Comparison of ENCODE assay signal across 12 cellular contexts in genomic region chr6:26200918-26201721, GRCh38.
DNase-seq lines count a peak whose midpoint lies in the region; ATAC-seq and TF ChIP-seq lines count a peak whose summit lies in the region.
"Had no signal": no experiment of that assay in that cellular context is flagged by ENCODE, and none has a peak within 500 bp of the region (broad histone marks: within the 10 kb centered on the region; RNA-seq: fewer than 3 reads in every experiment).

No MANE protein-coding gene starts in this region.

- TF ChIP-seq CTCF in PC-3 (conservative IDR thresholded peaks at IDR 0.05; ENCODE audit: low read depth, low read length) = no peak
- TF ChIP-seq CTCF in transverse colon (IDR thresholded peaks at IDR 0.05) = no peak

- H3F3A ChIP-seq in PC-3 (ENCODE audit: low read length, unreplicated experiment) = peaks cover 29% of the 10 kb centered on the region

- DNase-seq in activated naive CD4-positive, alpha-beta T cell treated with anti-CD3 and anti-CD28 coated beads, Interleukin-2, amount 10 ng/mL, durations not matched to agents 7 days and 5 days = no peak
- no peak for DNase-seq in activated naive CD4-positive, alpha-beta T cell treated with anti-CD3 and anti-CD28 coated beads, Interleukin-2, amount 50 U/mL, for 16 hours
- DNase-seq in PC-3 = no peak
- no peak for DNase-seq in transverse colon
- DNase-seq in NCI-H524 treated with DMSO at 0.1 percent for 48 hours (lab: John Stamatoyannopoulos, UW) = no peak
- DNase-seq: GF-D8; NCI-H1436; NK-92 treated with Interleukin-12 subunit alpha and Interleukin-12 subunit beta, amount 100 ng/mL, for 24 hours; upper lobe of left lung had no signal

- H3K79me2 ChIP-seq in PC-3 (ENCODE audit: low read length) = peaks cover 41% of the 10 kb centered on the region

- peaks cover 28% of the 10 kb centered on the region for H3K36me3 Mint-ChIP-seq in activated naive CD4-positive, alpha-beta T cell treated with anti-CD3 and anti-CD28 coated beads, Interleukin-2, amount 10 ng/mL, durations not matched to agents 7 days and 5 days

- H3K27me3 Mint-ChIP-seq in activated naive CD4-positive, alpha-beta T cell treated with anti-CD3 and anti-CD28 coated beads, Interleukin-2, amount 10 ng/mL, durations not matched to agents 7 days and 5 days = peaks cover 17% of the 10 kb centered on the region

- TF ChIP-seq EP300 in transverse colon (IDR thresholded peaks at IDR 0.05; ENCODE audit: low read depth) = no peak

- TF ChIP-seq POLR2A in transverse colon (IDR thresholded peaks at IDR 0.05) = peak; percentile 13

- WGBS in ectodermal cell, 2 experiments = 93 to 94% methylated on average over 16 of the region's 16 CpGs
- 94 to 97% methylated on average over 6 to 16 of the region's 16 CpGs for WGBS in transverse colon (ENCODE audit: low coverage in 1 of 2), 2 donors

- H3K27me3 ChIP-seq in PC-3 (ENCODE audit: low read length) (no peaks in the 10 kb centered on the region), ectodermal cell (ENCODE audit: control insufficient read depth, insufficient read depth, low read length, poor library complexity, severe bottlenecking) (no peaks in the 10 kb centered on the region), transverse colon (no peaks in the 10 kb centered on the region)
- H3K27me3 ChIP-seq: upper lobe of left lung had no signal

- no peak for ATAC-seq in PC-3
- ATAC-seq in GM21619 (IDR thresholded peaks at IDR 0.05; ENCODE audit: unreplicated experiment) = no peak
- ATAC-seq in GM18519 (IDR thresholded peaks at IDR 0.05; ENCODE audit: low FRiP score, unreplicated experiment) = no peak

- no peak overlapping the region for H3K27ac ChIP-seq in PC-3 (ENCODE audit: low read length)
- H3K27ac ChIP-seq in ectodermal cell (ENCODE audit: insufficient read depth, low read depth, low read length, poor library complexity, severe bottlenecking) = peak overlapping the region; percentile 4
- H3K27ac ChIP-seq in transverse colon = no peak overlapping the region

- peaks cover 27% of the 10 kb centered on the region for H4K20me1 ChIP-seq in PC-3 (ENCODE audit: low read length)

- no peaks in the 10 kb centered on the region for H3K9me2 ChIP-seq in PC-3 (replicated peaks; ENCODE audit: low read length)

- H2AFZ ChIP-seq in PC-3 (ENCODE audit: low read length) = no peak overlapping the region

- H3K36me3 ChIP-seq in PC-3 (ENCODE audit: low read depth, low read length) (no peaks in the 10 kb centered on the region; the same call in 1 of the 2 replicates), ectodermal cell (ENCODE audit: control insufficient read depth, insufficient read depth, low read length) (no peaks in the 10 kb centered on the region), transverse colon (no peaks in the 10 kb centered on the region)
- H3K36me3 ChIP-seq: upper lobe of left lung had no signal

- CTCF ChIA-PET in activated naive CD4-positive, alpha-beta T cell treated with anti-CD3 and anti-CD28 coated beads, Interleukin-2, amount 10 ng/mL, durations not matched to agents 7 days and 5 days (lab: Charles Lee) = no interaction called here
- CTCF ChIA-PET in PC-3 (lab: Charles Lee) = no interaction called here

- H3K4me1 ChIP-seq in PC-3 (ENCODE audit: insufficient read depth, low read length) (peaks cover 15% of the 10 kb centered on the region), ectodermal cell (ENCODE audit: control insufficient read depth, insufficient read depth, low read length) (no peaks in the 10 kb centered on the region), transverse colon (peaks cover 0 to 24% (median 16%) of the 10 kb centered on the region in 4 donors)

- peak overlapping the region; percentile 92 for H3K27ac Mint-ChIP-seq in activated naive CD4-positive, alpha-beta T cell treated with anti-CD3 and anti-CD28 coated beads, Interleukin-2, amount 10 ng/mL, durations not matched to agents 7 days and 5 days

- no peak overlapping the region for H3K4me3 ChIP-seq in PC-3 (ENCODE audit: low read length)
- no peak overlapping the region for H3K4me3 ChIP-seq in ectodermal cell (ENCODE audit: insufficient read depth, low read depth, low read length)
- H3K4me3 ChIP-seq in transverse colon = no peak overlapping the region

- peaks cover 35% of the 10 kb centered on the region for H3K4me1 Mint-ChIP-seq in activated naive CD4-positive, alpha-beta T cell treated with anti-CD3 and anti-CD28 coated beads, Interleukin-2, amount 10 ng/mL, durations not matched to agents 7 days and 5 days

- peak overlapping the region; percentile 72 for H3K4me3 Mint-ChIP-seq in activated naive CD4-positive, alpha-beta T cell treated with anti-CD3 and anti-CD28 coated beads, Interleukin-2, amount 10 ng/mL, durations not matched to agents 7 days and 5 days

- H3K9me3 Mint-ChIP-seq in activated naive CD4-positive, alpha-beta T cell treated with anti-CD3 and anti-CD28 coated beads, Interleukin-2, amount 10 ng/mL, durations not matched to agents 7 days and 5 days = no peaks in the 10 kb centered on the region

- BruUV-seq in PC-3 (replicated peaks; lab: Mats Ljungman, UMichigan) = no TSS peak

- peak overlapping the region; percentile 42 for H3K4me2 ChIP-seq in PC-3 (ENCODE audit: low read length)

- in situ Hi-C loops in transverse colon (cut with MboI; ENCODE audit: low pct_ligation_motif_present in 1 of 4, low pct_unique_long_range_greater_than_20kb in 1 of 4, low sequenced_read_pairs in 3 of 4) = loop anchor here in 2 of 4 donors (10.0 to 25.0 kb wide), 2 partner anchors 176 to 936 kb away; a partner anchor contains a TSS

- intact Hi-C loops in PC-3 (cut with micrococcal nuclease) (no loop called here), transverse colon (cut with DNase I; ENCODE audit: low total_unique reads) (loop anchor here (5.0 to 10.0 kb wide), 2 partner anchors 74 to 79 kb away; a partner anchor contains a TSS)

- no peak overlapping the region for H3K9ac ChIP-seq in PC-3 (ENCODE audit: low read length)

- no peaks in the 10 kb centered on the region for H3K9me3 ChIP-seq in PC-3 (ENCODE audit: low read length)
- no peaks in the 10 kb centered on the region for H3K9me3 ChIP-seq in ectodermal cell (ENCODE audit: control insufficient read depth, low read length)
- no peaks in the 10 kb centered on the region for H3K9me3 ChIP-seq in transverse colon

- POLR2A ChIA-PET in PC-3 (lab: Charles Lee; ENCODE audit: unreplicated experiment) = interaction anchor here (0.8 kb wide), 1 partner anchor 16 kb away, joined by 5 read pairs; no protein-coding TSS in a partner anchor
